ENCODE assay signal across 9 cellular contexts in the genomic region with DNA sequence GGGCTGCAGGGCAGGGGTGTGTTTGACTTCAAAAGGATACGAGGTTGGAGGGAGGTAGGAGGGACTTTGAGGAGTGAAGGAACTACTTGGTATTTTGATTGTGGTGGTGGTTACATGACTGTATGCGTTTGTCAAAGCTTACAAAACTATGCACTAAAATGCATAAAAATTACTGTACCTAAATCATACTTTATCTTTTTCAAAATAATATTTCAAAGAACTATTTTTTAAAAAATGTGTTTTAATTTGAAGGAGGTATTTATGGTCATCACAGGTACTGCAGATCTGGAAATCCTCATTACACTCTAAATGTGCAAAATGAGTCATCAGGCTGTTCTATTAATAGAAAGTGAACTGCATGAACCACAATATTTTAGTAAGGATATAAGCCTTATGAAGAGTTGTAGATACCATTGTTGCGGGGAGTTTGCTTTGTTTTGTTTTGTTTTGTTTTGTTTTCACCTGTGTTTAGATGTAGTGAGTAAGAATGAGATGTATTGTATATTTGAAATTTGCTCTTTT.
A peak's percentile ranks its signal among the peaks of the same experiment; 100 is the strongest.
DNase-seq lines count a peak whose midpoint lies in the region; ATAC-seq, FAIRE-seq and TF ChIP-seq lines count a peak whose summit lies in the region.
"Had no signal": no experiment of that assay in that cellular context is flagged by ENCODE, and none has a peak within 500 bp of the region (broad histone marks: within the 10 kb centered on the region; RNA-seq: fewer than 3 reads in every experiment).

No MANE protein-coding gene starts in this region.

- FAIRE-seq in GM12892 (lab: Jason Lieb, UNC): no peak
- FAIRE-seq: colon had no signal

- ATAC-seq in GM19372 (IDR thresholded peaks at IDR 0.05; ENCODE audit: low read depth, unreplicated experiment) (peak; percentile 57), HG03469 (IDR thresholded peaks at IDR 0.05; ENCODE audit: unreplicated experiment) (peak; percentile 74)

- TF ChIP-seq POLR2A in GM12892 (IDR thresholded peaks at IDR 0.05; ENCODE audit: low read depth, low read length): no peak

- DNase-seq in AG20443 (ENCODE audit: low spot score): peak; percentile 64
- DNase-seq in amniotic epithelial cell (ENCODE audit: low read depth): peak; percentile 69
- DNase-seq in kidney tubule cell (ENCODE audit: low spot score): peak; percentile 65
- no peak for DNase-seq in NCI-H510A treated with DMSO at 0.1 percent for 48 hours (lab: John Stamatoyannopoulos, UW)
- no peak for DNase-seq in NCI-H187 treated with DMSO at 0.1 percent for 48 hours (lab: John Stamatoyannopoulos, UW)
- no peak for DNase-seq in GM12892 (ENCODE audit: insufficient read length)

Comparison
In these comparisons a context has a peak if more than half of its experiments do, and no peak if none do; other contexts are left out.
1. DNase-seq: peak in AG20443 (single experiment), amniotic epithelial cell (single experiment) and kidney tubule cell (single experiment); none in NCI-H510A treated with DMSO at 0.1 percent for 48 hours (single experiment), NCI-H187 treated with DMSO at 0.1 percent for 48 hours (single experiment) and GM12892 (single experiment).